11 cellular contexts compared by ENCODE assay signal in the genomic region with DNA sequence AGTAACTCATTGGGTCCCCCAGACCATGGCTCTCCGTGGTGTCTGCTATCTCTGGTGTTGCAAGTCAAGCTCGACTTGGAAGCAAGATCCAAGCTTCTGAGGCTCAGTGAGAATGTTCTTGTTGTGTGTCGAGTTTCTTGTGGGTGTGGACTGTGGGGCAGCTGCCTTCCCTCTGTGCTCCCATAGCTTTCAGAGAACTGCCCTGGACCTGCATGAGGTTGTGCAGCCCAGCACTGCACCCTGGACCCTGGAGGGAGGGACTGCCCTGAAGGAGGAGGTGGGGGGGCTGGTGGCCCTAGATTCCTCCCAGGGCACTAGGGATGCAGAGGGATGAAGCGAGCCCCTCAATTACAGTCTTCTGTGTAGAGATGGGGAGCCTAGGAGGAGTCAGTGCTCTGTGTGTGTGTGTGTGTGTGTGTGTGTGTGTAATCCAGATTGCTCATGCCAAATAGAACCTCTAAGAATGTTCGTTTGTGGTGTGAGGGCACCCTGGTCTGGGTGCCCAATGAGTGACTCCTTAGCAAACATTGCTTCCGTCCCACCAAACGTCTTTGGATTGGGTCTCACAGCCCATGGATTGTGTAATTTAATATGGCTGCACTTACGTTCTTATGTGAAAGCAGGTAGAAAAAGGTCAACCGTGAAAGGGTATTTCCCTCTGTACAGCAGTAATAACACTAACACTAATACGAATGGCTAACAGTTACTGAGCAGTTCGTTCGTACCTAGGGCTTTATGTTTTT.
DNase-seq lines count a peak whose midpoint lies in the region; ATAC-seq and TF ChIP-seq lines count a peak whose summit lies in the region.
"Had no signal": no experiment of that assay in that cellular context is flagged by ENCODE, and none has a peak within 500 bp of the region (broad histone marks: within the 10 kb centered on the region; RNA-seq: fewer than 3 reads in every experiment).

No MANE protein-coding gene starts in this region.

- H3K36me3 Mint-ChIP-seq in activated CD4-positive, alpha-beta T cell treated with anti-CD3 and anti-CD28 coated beads, Interleukin-2, amount 10 ng/mL, durations not matched to agents 7 days and 5 days (ENCODE audit: low read depth), result peaks cover 42% of the 10 kb centered on the region
- H3K36me3 Mint-ChIP-seq in activated naive CD8-positive, alpha-beta T cell treated with anti-CD3 and anti-CD28 coated beads, Interleukin-2, amount 10 ng/mL, durations not matched to agents 7 days and 5 days, result peaks cover 44% of the 10 kb centered on the region

- peak overlapping the region; percentile 93 for H3K27ac ChIP-seq in HL-60 (replicated peaks)
- peak overlapping the region; percentile 59 for H3K27ac ChIP-seq in substantia nigra (ENCODE audit: low read depth, low read length, poor library complexity, severe bottlenecking)
- H3K27ac ChIP-seq: neural progenitor cell had no signal

- H3K4me3 Mint-ChIP-seq in activated CD4-positive, alpha-beta T cell treated with anti-CD3 and anti-CD28 coated beads, Interleukin-2, amount 10 ng/mL, durations not matched to agents 7 days and 5 days, result peak overlapping the region; percentile 59
- peak overlapping the region; percentile 75 for H3K4me3 Mint-ChIP-seq in activated naive CD8-positive, alpha-beta T cell treated with anti-CD3 and anti-CD28 coated beads, Interleukin-2, amount 10 ng/mL, durations not matched to agents 7 days and 5 days
- H3K4me3 Mint-ChIP-seq: HFFc6, neural progenitor cell had no signal

- POLR2A ChIA-PET in activated CD4-positive, alpha-beta T cell treated with anti-CD3 and anti-CD28 coated beads, Interleukin-2, amount 10 ng/mL, durations not matched to agents 7 days and 5 days (lab: Charles Lee), result no interaction called here
- POLR2A ChIA-PET in activated naive CD8-positive, alpha-beta T cell treated with anti-CD3 and anti-CD28 coated beads, Interleukin-2, amount 10 ng/mL, durations not matched to agents 7 days and 5 days (lab: Charles Lee), result interaction anchor here (0.7 to 3.0 kb wide), 9 partner anchors 12 to 144 kb away, joined by 3 to 12 read pairs (median 5); partner anchors contain the start of gene MVB12B

- peak overlapping the region; percentile 95 for H3K27ac Mint-ChIP-seq in activated CD4-positive, alpha-beta T cell treated with anti-CD3 and anti-CD28 coated beads, Interleukin-2, amount 10 ng/mL, durations not matched to agents 7 days and 5 days
- H3K27ac Mint-ChIP-seq in activated naive CD8-positive, alpha-beta T cell treated with anti-CD3 and anti-CD28 coated beads, Interleukin-2, amount 10 ng/mL, durations not matched to agents 7 days and 5 days, result peak overlapping the region; percentile 96
- H3K27ac Mint-ChIP-seq: HFFc6, neural progenitor cell had no signal

- CTCF ChIA-PET in activated CD4-positive, alpha-beta T cell treated with anti-CD3 and anti-CD28 coated beads, Interleukin-2, amount 10 ng/mL, durations not matched to agents 7 days and 5 days (lab: Charles Lee), result interaction anchor here (1.1 to 3.9 kb wide), 5 partner anchors 12 to 72 kb away, joined by 3 to 18 read pairs (median 7); no protein-coding TSS in a partner anchor

- peaks cover 29% of the 10 kb centered on the region for H3K27me3 Mint-ChIP-seq in activated CD4-positive, alpha-beta T cell treated with anti-CD3 and anti-CD28 coated beads, Interleukin-2, amount 10 ng/mL, durations not matched to agents 7 days and 5 days
- no peaks in the 10 kb centered on the region for H3K27me3 Mint-ChIP-seq in activated naive CD8-positive, alpha-beta T cell treated with anti-CD3 and anti-CD28 coated beads, Interleukin-2, amount 10 ng/mL, durations not matched to agents 7 days and 5 days

- peak; percentile 11 for DNase-seq in activated CD4-positive, alpha-beta T cell treated with anti-CD3 and anti-CD28 coated beads, Interleukin-2, amount 10 ng/mL, durations not matched to agents 7 days and 5 days
- no peak for DNase-seq in activated CD4-positive, alpha-beta T cell treated with anti-CD3 and anti-CD28 coated beads, Interleukin-2, amount 50 U/mL, for 48 hours
- DNase-seq in HL-60 (ENCODE audit: low read depth in 1 of 2, low spot score in 1 of 2) (peak; percentile 94 to 98), substantia nigra (lab: John Stamatoyannopoulos, UW) (no peak), DMS53 (lab: John Stamatoyannopoulos, UW) (no peak), NCI-H146 treated with DMSO at 0.1 percent for 48 hours (lab: John Stamatoyannopoulos, UW; ENCODE audit: unreplicated experiment) (no peak), NCI-H2196 treated with DMSO at 0.1 percent for 48 hours (lab: John Stamatoyannopoulos, UW; ENCODE audit: unreplicated experiment) (no peak)
- DNase-seq in activated naive CD8-positive, alpha-beta T cell treated with anti-CD3 and anti-CD28 coated beads, Interleukin-2, amount 10 ng/mL, durations not matched to agents 7 days and 5 days, result no peak
- DNase-seq: HFFc6, SHP77 treated with DMSO at 0.1 percent for 48 hours had no signal

- TF ChIP-seq CTCF in HL-60 (IDR thresholded peaks at IDR 0.05; ENCODE audit: insufficient read depth, low read length), result no peak

- H3K4me1 Mint-ChIP-seq in activated CD4-positive, alpha-beta T cell treated with anti-CD3 and anti-CD28 coated beads, Interleukin-2, amount 10 ng/mL, durations not matched to agents 7 days and 5 days, result peaks cover 82% of the 10 kb centered on the region
- peaks cover 72% of the 10 kb centered on the region for H3K4me1 Mint-ChIP-seq in activated naive CD8-positive, alpha-beta T cell treated with anti-CD3 and anti-CD28 coated beads, Interleukin-2, amount 10 ng/mL, durations not matched to agents 7 days and 5 days

- no peaks in the 10 kb centered on the region for H3K27me3 ChIP-seq in HL-60 (ENCODE audit: insufficient read depth, poor library complexity, severe bottlenecking)
- H3K27me3 ChIP-seq: neural progenitor cell had no signal

- ATAC-seq in activated naive CD8-positive, alpha-beta T cell treated with anti-CD3 and anti-CD28 coated beads, Interleukin-2, amount 10 ng/mL, durations not matched to agents 7 days and 5 days (ENCODE audit: low read depth), result peak; percentile 28

- 0 out of 2 replicates have a peak overlapping the region, but pooled peaks have one; percentile 3 for H3K4me3 ChIP-seq in HL-60 (replicated peaks; ENCODE audit: insufficient read depth, low read length)
- H3K4me3 ChIP-seq: neural progenitor cell had no signal

- peaks cover 4% of the 10 kb centered on the region for H3K9me3 Mint-ChIP-seq in activated CD4-positive, alpha-beta T cell treated with anti-CD3 and anti-CD28 coated beads, Interleukin-2, amount 10 ng/mL, durations not matched to agents 7 days and 5 days
- H3K9me3 Mint-ChIP-seq in activated naive CD8-positive, alpha-beta T cell treated with anti-CD3 and anti-CD28 coated beads, Interleukin-2, amount 10 ng/mL, durations not matched to agents 7 days and 5 days, result no peaks in the 10 kb centered on the region
- H3K9me3 Mint-ChIP-seq: HFFc6, neural progenitor cell had no signal

Comparison
In these comparisons a context has a peak if more than half of its experiments do, and no peak if none do; other contexts are left out.
1. DNase-seq: peak in activated CD4-positive, alpha-beta T cell treated with anti-CD3 and anti-CD28 coated beads, Interleukin-2, amount 10 ng/mL, durations not matched to agents 7 days and 5 days (single experiment) and HL-60 (2 of 2); none in activated CD4-positive, alpha-beta T cell treated with anti-CD3 and anti-CD28 coated beads, Interleukin-2, amount 50 U/mL, for 48 hours (0 of 2), activated naive CD8-positive, alpha-beta T cell treated with anti-CD3 and anti-CD28 coated beads, Interleukin-2, amount 10 ng/mL, durations not matched to agents 7 days and 5 days (single experiment), substantia nigra (0 of 49), DMS53 (single experiment), NCI-H146 treated with DMSO at 0.1 percent for 48 hours (single experiment) and NCI-H2196 treated with DMSO at 0.1 percent for 48 hours (single experiment).